1 cellular context compared by ENCODE assay signal in the genomic region with DNA sequence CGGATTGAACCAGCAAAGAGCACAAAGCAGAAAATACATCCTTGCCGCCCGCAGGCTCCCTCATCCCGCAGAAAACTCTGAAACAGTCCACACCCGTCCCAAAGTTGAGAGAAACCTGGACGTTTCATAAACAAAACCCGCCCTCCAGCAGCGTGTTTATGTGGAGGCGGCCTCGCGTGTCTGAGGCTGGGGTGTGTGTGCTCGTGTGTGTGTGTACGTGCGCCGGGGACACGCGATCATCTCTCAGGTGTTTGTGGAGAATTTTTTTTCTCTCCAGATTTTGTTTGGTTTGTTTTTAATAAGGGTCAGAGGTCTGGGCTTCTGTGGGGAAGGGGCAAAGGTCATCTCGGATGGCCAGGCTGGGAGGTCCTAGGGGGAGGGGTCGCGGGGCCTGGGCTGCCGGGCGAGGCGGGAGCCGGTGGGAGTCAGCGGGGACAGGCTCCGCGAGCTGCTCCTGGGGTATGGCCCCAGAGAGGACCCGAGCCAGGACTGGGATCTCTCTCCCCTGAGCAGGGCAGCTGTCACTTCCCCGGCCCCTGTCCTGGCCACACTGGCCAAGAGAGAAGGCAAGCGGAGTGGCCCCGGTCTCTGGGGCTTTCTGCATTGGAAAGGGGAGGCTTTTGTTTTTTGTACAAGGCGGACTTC.
TF ChIP-seq lines count a peak whose summit lies in the region.

No MANE protein-coding gene starts in this region.

TF ChIP-seq in HepG2, 621 proteins besides CTCF, POLR2A, EP300 and RAD21 (continued from another document):
- TF ChIP-seq, protein P1, sequence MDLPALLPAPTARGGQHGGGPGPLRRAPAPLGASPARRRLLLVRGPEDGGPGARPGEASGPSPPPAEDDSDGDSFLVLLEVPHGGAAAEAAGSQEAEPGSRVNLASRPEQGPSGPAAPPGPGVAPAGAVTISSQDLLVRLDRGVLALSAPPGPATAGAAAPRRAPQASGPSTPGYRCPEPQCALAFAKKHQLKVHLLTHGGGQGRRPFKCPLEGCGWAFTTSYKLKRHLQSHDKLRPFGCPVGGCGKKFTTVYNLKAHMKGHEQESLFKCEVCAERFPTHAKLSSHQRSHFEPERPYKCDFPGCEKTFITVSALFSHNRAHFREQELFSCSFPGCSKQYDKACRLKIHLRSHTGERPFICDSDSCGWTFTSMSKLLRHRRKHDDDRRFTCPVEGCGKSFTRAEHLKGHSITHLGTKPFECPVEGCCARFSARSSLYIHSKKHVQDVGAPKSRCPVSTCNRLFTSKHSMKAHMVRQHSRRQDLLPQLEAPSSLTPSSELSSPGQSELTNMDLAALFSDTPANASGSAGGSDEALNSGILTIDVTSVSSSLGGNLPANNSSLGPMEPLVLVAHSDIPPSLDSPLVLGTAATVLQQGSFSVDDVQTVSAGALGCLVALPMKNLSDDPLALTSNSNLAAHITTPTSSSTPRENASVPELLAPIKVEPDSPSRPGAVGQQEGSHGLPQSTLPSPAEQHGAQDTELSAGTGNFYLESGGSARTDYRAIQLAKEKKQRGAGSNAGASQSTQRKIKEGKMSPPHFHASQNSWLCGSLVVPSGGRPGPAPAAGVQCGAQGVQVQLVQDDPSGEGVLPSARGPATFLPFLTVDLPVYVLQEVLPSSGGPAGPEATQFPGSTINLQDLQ (CRISPR knock-in tag; IDR thresholded peaks at IDR 0.05): no peak
- TF ChIP-seq, protein P2, sequence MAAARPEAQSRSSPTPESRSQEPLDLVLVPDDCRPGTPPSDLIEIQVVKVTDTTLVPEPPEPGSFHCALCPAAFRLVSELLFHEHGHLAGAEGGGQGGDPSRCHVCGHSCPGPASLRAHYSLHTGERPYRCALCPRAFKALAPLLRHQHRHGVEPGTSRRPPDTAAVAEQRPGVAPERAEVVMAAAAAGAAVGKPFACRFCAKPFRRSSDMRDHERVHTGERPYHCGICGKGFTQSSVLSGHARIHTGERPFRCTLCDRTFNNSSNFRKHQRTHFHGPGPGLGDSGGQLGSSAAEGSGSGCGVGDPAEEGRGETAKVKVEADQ (CRISPR knock-in tag; IDR thresholded peaks at IDR 0.05; ENCODE audit: borderline replicate concordance): no peak
- TF ChIP-seq, protein P3, sequence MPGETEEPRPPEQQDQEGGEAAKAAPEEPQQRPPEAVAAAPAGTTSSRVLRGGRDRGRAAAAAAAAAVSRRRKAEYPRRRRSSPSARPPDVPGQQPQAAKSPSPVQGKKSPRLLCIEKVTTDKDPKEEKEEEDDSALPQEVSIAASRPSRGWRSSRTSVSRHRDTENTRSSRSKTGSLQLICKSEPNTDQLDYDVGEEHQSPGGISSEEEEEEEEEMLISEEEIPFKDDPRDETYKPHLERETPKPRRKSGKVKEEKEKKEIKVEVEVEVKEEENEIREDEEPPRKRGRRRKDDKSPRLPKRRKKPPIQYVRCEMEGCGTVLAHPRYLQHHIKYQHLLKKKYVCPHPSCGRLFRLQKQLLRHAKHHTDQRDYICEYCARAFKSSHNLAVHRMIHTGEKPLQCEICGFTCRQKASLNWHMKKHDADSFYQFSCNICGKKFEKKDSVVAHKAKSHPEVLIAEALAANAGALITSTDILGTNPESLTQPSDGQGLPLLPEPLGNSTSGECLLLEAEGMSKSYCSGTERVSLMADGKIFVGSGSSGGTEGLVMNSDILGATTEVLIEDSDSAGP (CRISPR knock-in tag; IDR thresholded peaks at IDR 0.05; ENCODE audit: borderline replicate concordance): no peak; the same call in 1 of the 2 replicates
